Comparison of ENCODE assay signal across 8 cellular contexts in the genomic region with DNA sequence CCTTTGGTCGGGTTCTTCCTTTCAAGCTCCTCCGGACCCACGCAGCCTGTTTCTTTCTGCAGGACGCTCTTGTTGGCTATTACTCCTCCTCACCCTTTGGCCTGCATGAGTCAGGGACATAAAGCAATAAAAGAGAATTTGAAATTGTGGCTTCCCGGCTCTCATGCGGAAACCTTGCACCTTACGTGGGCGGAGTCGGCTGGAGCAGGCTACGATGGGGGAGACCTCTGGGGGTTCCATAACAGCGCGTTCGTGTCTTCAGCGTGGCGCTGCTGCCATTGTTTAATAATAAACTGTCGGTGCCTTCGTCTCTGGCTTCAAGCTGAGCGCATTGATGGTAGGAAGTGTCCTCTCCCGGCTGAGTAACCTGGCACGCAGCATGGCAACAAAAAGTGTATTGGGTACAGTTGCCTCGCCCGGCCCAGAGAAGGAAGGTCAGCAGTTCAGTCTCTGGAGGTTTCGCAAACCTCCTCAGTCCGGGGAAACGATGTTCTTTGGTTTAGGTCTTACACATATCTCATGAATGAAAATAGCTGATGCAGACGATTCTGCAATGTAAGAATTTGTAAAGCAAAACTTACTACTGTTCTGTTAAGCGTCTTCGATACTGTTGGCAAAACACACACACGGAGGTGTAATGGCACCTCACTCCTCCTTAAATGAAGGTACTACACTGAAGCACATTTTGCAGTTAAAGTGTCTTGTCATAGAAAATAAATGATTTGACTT. TPM values are rescaled to one million over a fixed set of nuclear protein-coding genes. Genes with fewer than 3 reads are reported as not detected.
A peak's percentile ranks its signal among the peaks of the same experiment; 100 is the strongest.
DNase-seq lines count a peak whose midpoint lies in the region; ATAC-seq, FAIRE-seq and TF ChIP-seq lines count a peak whose summit lies in the region.

No MANE protein-coding gene starts in this region.

- POLR2A ChIA-PET in AG04449 (lab: Yijun Ruan, JAX): no interaction called here

- H3K27ac ChIP-seq in small intestine (ENCODE audit: low read depth in 1 of 2, low read length in 1 of 2): peak overlapping the region; percentile 69 to 99

- TF ChIP-seq CTCF in AG04449 (IDR thresholded peaks at IDR 0.05; ENCODE audit: insufficient read depth, low read length, missing control alignments): no peak
- no peak for TF ChIP-seq CTCF in astrocyte of the cerebellum (IDR thresholded peaks at IDR 0.05; ENCODE audit: low read depth, low read length, missing control alignments)

- H3K9me3 ChIP-seq in small intestine (ENCODE audit: control insufficient read depth, low read depth): no peaks in the 10 kb centered on the region

- H3K4me3 ChIP-seq in AG04449 (ENCODE audit: low read depth, low read length) (peak overlapping the region; percentile 98), astrocyte of the cerebellum (ENCODE audit: low read depth, low read length) (peak overlapping the region; percentile 100), small intestine (ENCODE audit: low read depth in 1 of 2, low read length in 2 of 2) (peak overlapping the region; percentile 93 to 96)

- CTCF ChIA-PET in AG04449 (lab: Yijun Ruan, JAX): interaction anchor here (1.2 kb wide), 1 partner anchor 705 kb away, joined by 3 read pairs; no protein-coding TSS in a partner anchor

- ATAC-seq in GM18502 (IDR thresholded peaks at IDR 0.05; ENCODE audit: poor library complexity, unreplicated experiment) (peak; percentile 29), HG02870 (IDR thresholded peaks at IDR 0.05; ENCODE audit: unreplicated experiment) (peak; percentile 13)

- WGBS in small intestine, 3 donors: 0 to 1% (median 1%) methylated on average over 29 of the region's 29 CpGs

- H3K36me3 ChIP-seq in small intestine (ENCODE audit: control insufficient read depth in 2 of 2, insufficient read depth in 2 of 2, low read length in 2 of 2): no peaks in the 10 kb centered on the region

- in situ Hi-C loops in astrocyte of the cerebellum (cut with HindIII; ENCODE audit: low sequenced_read_pairs): no loop called here

- peak; percentile 47 for FAIRE-seq in small intestine (lab: Jason Lieb, UNC)

- peaks cover 0 to 6% of the 10 kb centered on the region in 2 donors for H3K4me1 ChIP-seq in small intestine (ENCODE audit: control insufficient read depth in 2 of 2, insufficient read depth in 1 of 2, low read depth in 1 of 2, low read length in 1 of 2)

- H3K27me3 ChIP-seq in small intestine (ENCODE audit: control insufficient read depth in 2 of 2, insufficient read depth in 2 of 2, low read length in 2 of 2): no peaks in the 10 kb centered on the region

- no peak for DNase-seq in AG04449 (ENCODE audit: low read depth, low spot score)
- DNase-seq in NCI-H510A treated with DMSO at 0.1 percent for 48 hours (lab: John Stamatoyannopoulos, UW): peak; percentile 94
- DNase-seq in astrocyte of the cerebellum (ENCODE audit: low read depth): no peak
- DNase-seq in iPS-NIHi11 (ENCODE audit: low spot score): peak; percentile 46
- no peak for DNase-seq in small intestine
- DNase-seq in activated effector memory CD4-positive, alpha-beta T cell treated with anti-CD3 and anti-CD28 coated beads, Interleukin-2, amount 50 U/mL, for 16 hours: no peak

RNA-seq across cellular contexts. Expression of a gene that starts 0.6 kb away (rescaled TPM):
- polyA plus RNA-seq in small intestine: 10 to 100 TPM in 2 of 3 donors, 1 to 10 TPM in 1; 7.2 to 13.0 (median 11.1) TPM

RNA-seq across cellular contexts. Expression of a gene that starts 4.5 kb away (rescaled TPM):
- polyA plus RNA-seq in small intestine: under 1 TPM in 1 of 3 donors, not detected in 2; 0.10 TPM

Comparison
In these comparisons a context has a peak if more than half of its experiments do, and no peak if none do; other contexts are left out.
1. DNase-seq: peak in NCI-H510A treated with DMSO at 0.1 percent for 48 hours (single experiment) and iPS-NIHi11 (single experiment); none in AG04449 (single experiment), astrocyte of the cerebellum (single experiment), small intestine (single experiment) and activated effector memory CD4-positive, alpha-beta T cell treated with anti-CD3 and anti-CD28 coated beads, Interleukin-2, amount 50 U/mL, for 16 hours (single experiment).
2. Peak in every context shown above with its lines, with median percentiles within 50 percentile points of each other: H3K4me3 ChIP-seq.